Comparison of ENCODE assay signal across 1 cellular context in the genomic region with DNA sequence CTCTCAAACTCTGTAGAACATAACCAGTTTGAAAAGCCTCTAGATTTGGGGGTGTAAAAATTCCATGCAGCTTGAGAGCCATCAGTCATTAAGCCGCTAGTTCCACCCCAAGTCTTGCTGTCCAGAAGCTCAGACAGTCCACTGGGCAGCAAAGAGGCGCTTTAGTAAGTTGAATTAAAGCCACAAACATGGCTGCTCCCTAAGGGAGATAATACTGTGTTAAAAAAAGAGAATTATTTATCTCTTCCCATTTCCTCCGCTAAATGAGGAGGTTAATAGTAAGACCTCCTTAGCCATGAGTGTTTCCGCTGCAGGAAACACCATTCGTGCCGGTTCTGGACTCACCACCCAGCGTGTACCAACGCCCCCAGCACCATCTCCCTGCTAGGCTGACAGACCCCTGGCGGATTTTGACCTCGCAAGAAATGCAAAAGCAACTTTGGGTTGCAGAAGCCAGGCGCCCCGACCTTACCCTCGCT.
TF ChIP-seq lines count a peak whose summit lies in the region.

No MANE protein-coding gene starts in this region.

TF ChIP-seq in H1, 55 proteins besides CTCF, POLR2A, EP300 and RAD21:
- 0 out of 2 replicates have a peak, but pooled peaks have one; percentile 22 for TF ChIP-seq SUZ12 (IDR thresholded peaks at IDR 0.05; ENCODE audit: low read length)
- no peak for TF ChIP-seq HDAC6 (IDR thresholded peaks at IDR 0.05; ENCODE audit: low read depth, low read length)
